Comparison of ENCODE assay signal across 1 cellular context in the genomic region with DNA sequence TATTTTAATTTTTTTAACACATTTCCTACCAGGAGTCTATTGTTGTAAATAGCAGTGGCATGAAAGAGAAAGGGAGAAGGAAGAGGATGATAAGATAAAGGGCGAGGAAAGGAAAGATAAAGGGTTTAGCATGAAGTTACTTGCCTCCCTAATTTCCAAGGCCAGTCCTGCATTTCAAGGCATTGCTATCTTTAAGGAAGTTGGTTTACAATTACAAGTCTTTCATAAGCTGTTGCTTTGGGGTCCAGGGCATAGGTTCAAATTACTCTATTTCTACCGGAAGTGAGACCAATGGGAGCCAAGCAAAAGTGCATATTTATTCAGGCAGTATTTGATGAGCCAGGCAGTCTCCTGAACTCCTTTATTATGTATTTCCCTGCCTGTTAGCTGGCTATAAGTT.
TF ChIP-seq lines count a peak whose summit lies in the region.

No MANE protein-coding gene starts in this region.

TF ChIP-seq in IMR-90, 13 proteins besides CTCF, POLR2A, EP300 and RAD21:
- no peak for TF ChIP-seq MAZ (IDR thresholded peaks at IDR 0.05; ENCODE audit: borderline replicate concordance, low read depth, low read length)
- TF ChIP-seq RCOR1 (IDR thresholded peaks at IDR 0.05; ENCODE audit: insufficient replicate concordance, low read length) = no peak
- TF ChIP-seq FOS (IDR thresholded peaks at IDR 0.05; ENCODE audit: low read depth, low read length) = no peak
